In the genomic region with DNA sequence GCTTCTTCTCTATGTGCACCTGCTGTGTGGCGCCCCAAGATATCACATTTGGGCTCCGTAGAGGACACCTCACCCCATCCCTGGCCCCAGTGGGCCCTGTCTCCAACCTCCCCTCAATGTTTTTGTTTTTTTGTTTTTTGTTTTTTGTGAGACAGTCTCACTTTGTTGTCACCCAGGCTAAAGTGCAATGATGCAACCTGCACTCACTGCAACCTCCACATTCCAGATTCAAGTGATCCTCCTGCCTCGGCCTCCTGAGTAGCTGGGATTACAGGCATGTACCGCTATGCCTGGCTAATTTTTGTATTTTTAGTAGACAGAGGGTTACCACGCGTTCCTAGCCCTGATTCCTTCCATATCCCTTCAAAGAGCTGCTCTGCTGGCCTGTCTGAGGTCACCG, we compare ENCODE assay signal across 29 cellular contexts.
"Had no signal": no experiment of that assay in that cellular context is flagged by ENCODE, and none has a peak within 500 bp of the region (broad histone marks: within the 10 kb centered on the region; RNA-seq: fewer than 3 reads in every experiment).

No MANE protein-coding gene starts in this region.

- H3K4me2 ChIP-seq: neural progenitor cell, smooth muscle cell had no signal

- H3K27me3 ChIP-seq: ovary, thyroid gland, upper lobe of left lung, vagina had no signal

- H3K27ac ChIP-seq: neural progenitor cell, ovary, parathyroid adenoma, psoas muscle, skin epidermis, stomach, thoracic aorta, thyroid gland, tibial nerve, upper lobe of left lung, vagina had no signal

- H3K9me3 ChIP-seq: ovary, psoas muscle, stomach, thoracic aorta, thyroid gland, tibial nerve, upper lobe of left lung, vagina had no signal

- H2AFZ ChIP-seq: neural progenitor cell, parathyroid adenoma had no signal

- H3K4me3 ChIP-seq: neural progenitor cell, ovary, psoas muscle, skin epidermis, smooth muscle cell, stomach, thoracic aorta, thyroid gland, tibial nerve, upper lobe of left lung, vagina had no signal

- H3K27ac Mint-ChIP-seq: naive thymus-derived CD8-positive, alpha-beta T cell; natural killer cell treated with Interleukin-12 subunit alpha and Interleukin-12 subunit beta and Interleukin-15 and Interleukin-18, amount 100 ng/mL, for 72 hours; nephron progenitor cell; progenitor cell of endocrine pancreas; stimulated activated effector memory CD8-positive, alpha-beta T cell treated with anti-CD3 and anti-CD28 coated beads, Interleukin-12 subunit alpha, Interleukin-12 subunit beta, amount 100 ng/mL, for 72 hours; stimulated activated naive B cell treated with anti-CD40 and anti-IgM and Interleukin-4, amounts not matched to agents 10 μg/mL and 1 μg/mL and 100 μg/mL, for 72 hours; stimulated activated naive CD8-positive, alpha-beta T cell treated with anti-CD3 and anti-CD28 coated beads, Interleukin-15, Interleukin-2, amounts not matched to agents 100 ng/mL and 50 ng/mL, for 24 hours had no signal

- DNase-seq: naive thymus-derived CD8-positive, alpha-beta T cell; nephron progenitor cell; occipital lobe; ovary; posterior cingulate gyrus; psoas muscle; right cardiac atrium; stimulated activated CD4-positive, alpha-beta T cell treated with anti-CD3 and anti-CD28 coated beads, Interleukin-15, amount 100 ng/mL, for 24 hours; stimulated activated CD4-positive, alpha-beta T cell treated with anti-CD3 and anti-CD28 coated beads, Interleukin-2, amount 100 ng/mL, for 24 hours; stimulated activated CD4-positive, alpha-beta T cell treated with anti-CD3 and anti-CD28 coated beads, Interleukin-2, amount 100 ng/mL, for 48 hours; stimulated activated CD4-positive, alpha-beta T cell treated with anti-CD3 and anti-CD28 coated beads, Interleukin-4, amount 100 ng/mL, for 24 hours; stimulated activated naive B cell treated with anti-CD40 and anti-IgM and Interleukin-4, amounts not matched to agents 10 μg/mL and 1 μg/mL and 100 μg/mL, for 72 hours; stimulated activated naive CD4-positive, alpha-beta T cell treated with Interleukin-2 at 50 U/mL for 16 hours; stomach; thyroid gland had no signal

- FAIRE-seq: urothelium cell line had no signal

- H3K4me3 Mint-ChIP-seq: naive thymus-derived CD8-positive, alpha-beta T cell; natural killer cell treated with Interleukin-12 subunit alpha and Interleukin-12 subunit beta and Interleukin-15 and Interleukin-18, amount 100 ng/mL, for 72 hours; nephron progenitor cell; neural progenitor cell; stimulated activated effector memory CD8-positive, alpha-beta T cell treated with anti-CD3 and anti-CD28 coated beads, Interleukin-12 subunit alpha, Interleukin-12 subunit beta, amount 100 ng/mL, for 72 hours; stimulated activated naive B cell treated with anti-CD40 and anti-IgM and Interleukin-4, amounts not matched to agents 10 μg/mL and 1 μg/mL and 100 μg/mL, for 72 hours; stimulated activated naive CD8-positive, alpha-beta T cell treated with anti-CD3 and anti-CD28 coated beads, Interleukin-15, Interleukin-2, amounts not matched to agents 100 ng/mL and 50 ng/mL, for 24 hours had no signal

- H3K9ac ChIP-seq: neural progenitor cell, parathyroid adenoma had no signal

- H3K9me3 Mint-ChIP-seq: naive thymus-derived CD8-positive, alpha-beta T cell; natural killer cell treated with Interleukin-12 subunit alpha and Interleukin-12 subunit beta and Interleukin-15 and Interleukin-18, amount 100 ng/mL, for 72 hours; nephron progenitor cell; neural progenitor cell; stimulated activated effector memory CD8-positive, alpha-beta T cell treated with anti-CD3 and anti-CD28 coated beads, Interleukin-12 subunit alpha, Interleukin-12 subunit beta, amount 100 ng/mL, for 72 hours; stimulated activated naive B cell treated with anti-CD40 and anti-IgM and Interleukin-4, amounts not matched to agents 10 μg/mL and 1 μg/mL and 100 μg/mL, for 72 hours; stimulated activated naive CD8-positive, alpha-beta T cell treated with anti-CD3 and anti-CD28 coated beads, Interleukin-15, Interleukin-2, amounts not matched to agents 100 ng/mL and 50 ng/mL, for 24 hours had no signal

- H3K36me3 Mint-ChIP-seq: naive thymus-derived CD8-positive, alpha-beta T cell; natural killer cell treated with Interleukin-12 subunit alpha and Interleukin-12 subunit beta and Interleukin-15 and Interleukin-18, amount 100 ng/mL, for 72 hours; neural progenitor cell; stimulated activated effector memory CD8-positive, alpha-beta T cell treated with anti-CD3 and anti-CD28 coated beads, Interleukin-12 subunit alpha, Interleukin-12 subunit beta, amount 100 ng/mL, for 72 hours; stimulated activated naive B cell treated with anti-CD40 and anti-IgM and Interleukin-4, amounts not matched to agents 10 μg/mL and 1 μg/mL and 100 μg/mL, for 72 hours had no signal

- ATAC-seq: naive thymus-derived CD8-positive, alpha-beta T cell; psoas muscle; right cardiac atrium; sciatic nerve; stimulated activated effector memory CD8-positive, alpha-beta T cell treated with anti-CD3 and anti-CD28 coated beads, Interleukin-12 subunit alpha, Interleukin-12 subunit beta, amount 100 ng/mL, for 72 hours; stimulated activated naive B cell treated with anti-CD40 and anti-IgM and Interleukin-4, amounts not matched to agents 10 μg/mL and 1 μg/mL and 100 μg/mL, for 72 hours had no signal

- H3K4me1 ChIP-seq: neural progenitor cell, parathyroid adenoma, psoas muscle, stomach, thyroid gland, tibial nerve, upper lobe of left lung had no signal

- H3K4me1 Mint-ChIP-seq: naive thymus-derived CD8-positive, alpha-beta T cell; stimulated activated effector memory CD8-positive, alpha-beta T cell treated with anti-CD3 and anti-CD28 coated beads, Interleukin-12 subunit alpha, Interleukin-12 subunit beta, amount 100 ng/mL, for 72 hours had no signal

- H3K36me3 ChIP-seq: neural progenitor cell, ovary, stomach, thoracic aorta, thyroid gland, tibial nerve, upper lobe of left lung, vagina had no signal

- H3K79me2 ChIP-seq: parathyroid adenoma had no signal
